ENCODE assay signal across 13 cellular contexts in the genomic region with DNA sequence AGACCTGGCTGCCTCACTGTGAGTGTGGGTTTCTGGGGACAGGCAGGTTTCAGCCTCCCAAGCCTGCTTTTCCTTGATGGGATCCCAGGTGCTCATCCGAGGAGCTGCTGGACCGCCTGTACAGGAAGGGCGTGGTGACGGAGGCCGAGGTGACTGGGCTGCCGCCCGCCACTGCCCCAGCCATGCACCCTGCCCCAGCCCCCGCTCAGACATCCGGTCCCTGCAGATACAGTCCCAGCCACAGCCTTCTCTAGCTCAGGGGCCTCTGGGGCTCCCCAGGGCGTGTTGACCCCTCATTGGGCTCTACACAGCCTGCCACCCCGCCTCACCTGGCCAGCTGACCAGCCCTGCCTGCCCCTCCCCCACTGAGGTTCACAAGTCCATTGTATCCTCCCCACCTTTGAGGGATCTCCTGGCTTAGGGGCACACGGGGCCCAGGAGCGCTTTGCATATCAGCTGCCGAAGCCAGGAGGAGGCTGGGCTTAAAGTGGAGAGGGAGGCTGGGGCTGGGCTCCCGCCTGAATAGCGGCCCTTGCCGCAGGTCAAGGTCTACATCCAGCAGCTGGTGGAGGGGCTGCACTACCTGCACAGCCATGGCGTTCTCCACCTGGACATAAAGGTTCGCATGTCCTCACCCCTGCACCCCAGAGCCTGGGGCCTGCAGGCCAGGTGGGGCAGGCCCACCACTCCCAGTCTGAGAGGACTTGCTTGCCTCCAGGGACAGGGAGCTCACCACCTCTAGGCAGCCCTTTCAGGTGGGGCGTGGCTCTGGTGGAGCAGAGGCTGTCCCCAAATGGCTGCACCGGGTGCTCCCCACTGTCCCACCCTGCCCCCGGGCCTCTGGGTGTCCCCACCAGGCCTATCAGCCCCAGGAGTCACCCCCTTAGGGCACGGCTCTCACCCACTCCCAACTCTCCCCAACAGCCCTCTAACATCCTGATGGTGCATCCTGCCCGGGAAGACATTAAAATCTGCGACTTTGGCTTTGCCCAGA. TPM values are rescaled to one million over a fixed set of nuclear protein-coding genes. Genes with fewer than 3 reads are reported as not detected.
DNase-seq lines count a peak whose midpoint lies in the region; ATAC-seq and TF ChIP-seq lines count a peak whose summit lies in the region.
"Had no signal": no experiment of that assay in that cellular context is flagged by ENCODE, and none has a peak within 500 bp of the region (broad histone marks: within the 10 kb centered on the region; RNA-seq: fewer than 3 reads in every experiment).

No MANE protein-coding gene starts in this region.

- H3K36me3 Mint-ChIP-seq in mesothelial cell of epicardium = no peaks in the 10 kb centered on the region

- H3K27me3 Mint-ChIP-seq in mesothelial cell of epicardium (ENCODE audit: low read depth) = no peaks in the 10 kb centered on the region
- H3K27me3 Mint-ChIP-seq: stimulated activated naive CD8-positive, alpha-beta T cell treated with anti-CD3 and anti-CD28 coated beads, Interleukin-15, amount 100 ng/mL, for 72 hours had no signal

- no peaks in the 10 kb centered on the region for H3K9me3 Mint-ChIP-seq in mesothelial cell of epicardium
- H3K9me3 Mint-ChIP-seq: stimulated activated naive CD8-positive, alpha-beta T cell treated with anti-CD3 and anti-CD28 coated beads, Interleukin-15, amount 100 ng/mL, for 72 hours; T-helper 1 cell treated with Interleukin-12 subunit alpha and Interleukin-12 subunit beta and Interleukin-4 antibody, amounts not matched to agents 30 μg/mL and 1 μg/mL, for 36 hours had no signal

- H3K4me3 Mint-ChIP-seq in mesothelial cell of epicardium = no peak overlapping the region
- H3K4me3 Mint-ChIP-seq: stimulated activated naive CD8-positive, alpha-beta T cell treated with anti-CD3 and anti-CD28 coated beads, Interleukin-15, amount 100 ng/mL, for 72 hours; T-helper 1 cell treated with Interleukin-12 subunit alpha and Interleukin-12 subunit beta and Interleukin-4 antibody, amounts not matched to agents 30 μg/mL and 1 μg/mL, for 36 hours had no signal

- peak; percentile 74 for DNase-seq in DMS53 treated with DMSO at 0.1 percent for 48 hours (lab: John Stamatoyannopoulos, UW; ENCODE audit: unreplicated experiment)
- DNase-seq in NAMALWA (ENCODE audit: low spot score) = peak; percentile 34
- peak; percentile 11 for DNase-seq in epidermal melanocyte (ENCODE audit: insufficient read length, low spot score)
- DNase-seq in mesothelial cell of epicardium (ENCODE audit: low spot score in 2 of 2, unreplicated experiment in 2 of 2) = no peak
- DNase-seq in kidney glomerular epithelial cell (lab: John Stamatoyannopoulos, UW) = no peak
- no peak for DNase-seq in substantia nigra (lab: John Stamatoyannopoulos, UW)
- DNase-seq in NCI-H2029 (lab: John Stamatoyannopoulos, UW) = no peak
- DNase-seq: anterior cingulate cortex; Kasumi-1; NCI-H69; stimulated activated naive CD8-positive, alpha-beta T cell treated with anti-CD3 and anti-CD28 coated beads, Interleukin-15, amount 100 ng/mL, for 72 hours had no signal

- TF ChIP-seq CTCF in mesothelial cell of epicardium (IDR thresholded peaks at IDR 0.05; ENCODE audit: unreplicated experiment) = no peak

- no peak overlapping the region for H3K27ac ChIP-seq in substantia nigra (ENCODE audit: low read depth, low read length, poor library complexity, severe bottlenecking)

- ATAC-seq in HG03442 (IDR thresholded peaks at IDR 0.05; ENCODE audit: unreplicated experiment) = no peak
- ATAC-seq: stimulated activated naive CD8-positive, alpha-beta T cell treated with anti-CD3 and anti-CD28 coated beads, Interleukin-15, amount 100 ng/mL, for 72 hours had no signal

- peaks cover 9% of the 10 kb centered on the region for H3K4me1 Mint-ChIP-seq in mesothelial cell of epicardium
- H3K4me1 Mint-ChIP-seq: stimulated activated naive CD8-positive, alpha-beta T cell treated with anti-CD3 and anti-CD28 coated beads, Interleukin-15, amount 100 ng/mL, for 72 hours had no signal

- H3K27ac Mint-ChIP-seq in mesothelial cell of epicardium = peak overlapping the region; percentile 9
- H3K27ac Mint-ChIP-seq: T-helper 1 cell treated with Interleukin-12 subunit alpha and Interleukin-12 subunit beta and Interleukin-4 antibody, amounts not matched to agents 30 μg/mL and 1 μg/mL, for 36 hours had no signal

RNA-seq across cellular contexts. Expression of a gene that starts 38.5 kb away (rescaled TPM):
- total RNA-seq in mesothelial cell of epicardium = 39.7 to 40.4 TPM (median 40.2 TPM) in 3 replicates

RNA-seq across cellular contexts. Expression of a gene that starts 48.6 kb away (rescaled TPM):
- 28.2 to 30.6 TPM (median 28.8 TPM) in 3 replicates for total RNA-seq in mesothelial cell of epicardium

Comparison
In these comparisons a context has a peak if more than half of its experiments do, and no peak if none do; other contexts are left out.
1. DNase-seq: peak in DMS53 treated with DMSO at 0.1 percent for 48 hours (single experiment), NAMALWA (single experiment) and epidermal melanocyte (single experiment); none in mesothelial cell of epicardium (0 of 2), kidney glomerular epithelial cell (single experiment), substantia nigra (0 of 49) and NCI-H2029 (single experiment).